8 cellular contexts compared by ENCODE assay signal in the genomic region with DNA sequence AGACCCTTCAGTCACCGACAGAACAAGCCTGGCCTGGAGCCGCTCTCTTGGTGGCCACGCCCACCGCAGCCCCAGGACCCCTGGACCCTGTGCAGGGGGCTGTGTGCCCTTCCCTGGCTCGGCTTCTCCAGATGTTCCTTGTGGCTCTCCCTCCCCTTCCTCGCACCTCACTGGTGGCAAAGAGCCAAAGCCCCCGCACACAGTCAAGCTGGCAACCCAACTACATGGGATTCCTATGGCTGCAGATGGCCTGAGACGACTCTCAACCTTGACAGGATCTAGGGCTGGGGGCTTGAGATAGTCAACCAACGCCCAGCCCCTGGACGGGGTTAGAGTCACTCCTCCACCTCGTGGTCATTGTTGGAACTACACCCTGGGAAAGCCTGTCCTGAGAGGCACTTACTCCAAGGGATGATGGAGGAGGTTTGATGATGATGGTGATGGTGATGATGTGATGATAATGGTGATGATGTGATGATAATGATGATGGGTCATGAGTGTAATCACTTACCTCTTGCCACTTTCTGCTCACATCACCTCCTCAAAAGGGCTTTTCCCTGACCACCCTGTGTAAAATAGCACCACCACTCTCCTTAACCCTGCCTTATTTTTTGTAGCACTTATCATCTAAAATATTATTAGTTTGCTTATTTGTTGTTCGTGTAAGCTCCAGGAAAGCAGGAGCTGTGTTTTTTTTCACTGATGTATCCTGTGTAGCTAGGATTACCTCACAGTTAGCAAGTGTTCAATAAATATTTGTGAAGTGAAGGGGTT.
A peak's percentile ranks its signal among the peaks of the same experiment; 100 is the strongest.
DNase-seq lines count a peak whose midpoint lies in the region; ATAC-seq and TF ChIP-seq lines count a peak whose summit lies in the region.

No MANE protein-coding gene starts in this region.

- H3K4me1 ChIP-seq in colonic mucosa (no peaks in the 10 kb centered on the region), right lobe of liver (no peaks in the 10 kb centered on the region)

- WGBS in right lobe of liver (ENCODE audit: insufficient coverage, low coverage, low lambda C conversion rate, missing lambda C conversion rate): 0% methylated on average over 11 of the region's 12 CpGs

- TF ChIP-seq CTCF in WI38 (IDR thresholded peaks at IDR 0.05; ENCODE audit: low read depth, low read length): peak; percentile 58
- TF ChIP-seq CTCF in colonic mucosa (IDR thresholded peaks at IDR 0.05): peak; percentile 90
- TF ChIP-seq CTCF in right lobe of liver (IDR thresholded peaks at IDR 0.05): peak; percentile 86 to 94 (median 91)

- DNase-seq in NCI-H2196 (lab: John Stamatoyannopoulos, UW; ENCODE audit: unreplicated experiment) (peak; percentile 63), NCI-H2196 treated with DMSO at 0.1 percent for 48 hours (lab: John Stamatoyannopoulos, UW; ENCODE audit: unreplicated experiment) (no peak), NCI-H1105 treated with DMSO at 0.1 percent for 48 hours (lab: John Stamatoyannopoulos, UW) (peak; percentile 40), colonic mucosa (peak; percentile 73), right lobe of liver (peak in 2 of 3 donors; percentile 45 to 65)
- DNase-seq in stimulated activated CD8-positive, alpha-beta memory T cell treated with anti-CD3 and anti-CD28 coated beads, Interleukin-15, amount 100 ng/mL, for 24 hours (ENCODE audit: low read depth): peak; percentile 31

- peaks cover 5% of the 10 kb centered on the region for H3K27me3 ChIP-seq in colonic mucosa
- no peaks in the 10 kb centered on the region for H3K27me3 ChIP-seq in right lobe of liver

- ATAC-seq in right lobe of liver (peak; percentile 80 to 89 (median 84)), HG03460 (IDR thresholded peaks at IDR 0.05; ENCODE audit: unreplicated experiment) (no peak)

- no peak overlapping the region for H3K27ac ChIP-seq in colonic mucosa
- H3K27ac ChIP-seq in right lobe of liver: no peak overlapping the region

- no peaks in the 10 kb centered on the region for H3K9me3 ChIP-seq in colonic mucosa
- no peaks in the 10 kb centered on the region for H3K9me3 ChIP-seq in right lobe of liver

- H3K36me3 ChIP-seq in colonic mucosa: no peaks in the 10 kb centered on the region
- no peaks in the 10 kb centered on the region for H3K36me3 ChIP-seq in right lobe of liver

- intact Hi-C loops in colonic mucosa (cut with DNase I) (loop anchor here (2.0 to 10.0 kb wide), 2 partner anchors 328 to 444 kb away; no protein-coding TSS in a partner anchor), right lobe of liver (cut with DNase I) (loop anchor here (10.0 kb wide), 2 partner anchors 324 to 944 kb away; no protein-coding TSS in a partner anchor)

- H3K9ac ChIP-seq in colonic mucosa (ENCODE audit: low read depth in 2 of 2, low read length in 2 of 2): no peak overlapping the region

- no peak for TF ChIP-seq POLR2A in right lobe of liver (IDR thresholded peaks at IDR 0.05)

- no peak overlapping the region for H3K4me3 ChIP-seq in WI38 (ENCODE audit: low read depth, low read length)
- no peak overlapping the region for H3K4me3 ChIP-seq in colonic mucosa
- H3K4me3 ChIP-seq in right lobe of liver: no peak overlapping the region
